Comparison of ENCODE assay signal across 1 cellular context in the genomic region with DNA sequence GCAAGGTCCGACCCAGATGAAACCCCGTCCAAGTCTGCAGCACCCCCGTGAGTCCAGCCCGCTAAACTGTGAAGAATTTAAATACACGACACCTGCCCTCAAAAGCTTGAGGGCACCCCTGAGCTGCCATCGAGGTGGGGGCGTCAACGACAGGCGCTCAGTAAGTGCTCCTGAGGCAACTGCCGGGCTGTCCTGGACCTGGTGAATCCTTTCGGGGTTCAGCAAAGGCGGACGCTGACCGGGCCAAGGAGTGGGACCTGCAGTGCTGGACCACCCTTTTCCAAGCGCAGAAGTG.
TF ChIP-seq lines count a peak whose summit lies in the region.

No MANE protein-coding gene starts in this region.

TF ChIP-seq in K562, 482 proteins besides CTCF, POLR2A, EP300 and RAD21 (continued from another document):
- TF ChIP-seq PHF8 (IDR thresholded peaks at IDR 0.05; ENCODE audit: borderline replicate concordance, low read length) = no peak
